Comparison of ENCODE assay signal across 9 cellular contexts in the genomic region with DNA sequence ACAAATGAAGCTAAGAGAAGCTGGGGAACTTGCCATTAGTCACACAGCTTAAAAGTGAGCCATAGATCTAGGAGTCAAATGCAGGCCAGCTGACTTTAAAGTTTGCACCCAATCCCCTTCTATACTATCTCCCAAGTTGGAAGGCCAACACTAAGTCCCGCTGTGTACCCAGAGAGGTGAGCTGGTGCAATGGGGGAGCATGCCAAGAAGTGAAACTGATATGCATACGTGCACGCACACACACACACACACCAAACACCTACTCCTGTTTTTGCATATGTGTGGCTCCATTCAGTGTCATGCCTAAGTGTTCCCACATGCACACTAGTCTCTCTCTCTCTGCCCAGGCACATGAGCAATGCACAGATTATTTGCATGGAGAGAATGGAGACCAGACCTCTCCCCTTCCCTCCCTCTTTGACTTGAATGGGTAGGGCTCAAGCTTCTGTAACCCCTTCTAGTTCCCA. TPM values are rescaled to one million over a fixed set of nuclear protein-coding genes. Genes with fewer than 3 reads are reported as not detected.
A peak's percentile ranks its signal among the peaks of the same experiment; 100 is the strongest.
DNase-seq lines count a peak whose midpoint lies in the region; ATAC-seq and TF ChIP-seq lines count a peak whose summit lies in the region.
"Had no signal": no experiment of that assay in that cellular context is flagged by ENCODE, and none has a peak within 500 bp of the region (broad histone marks: within the 10 kb centered on the region; RNA-seq: fewer than 3 reads in every experiment).

No MANE protein-coding gene starts in this region.

- no peak for DNase-seq in mesothelial cell of epicardium (ENCODE audit: low spot score in 2 of 2, unreplicated experiment in 2 of 2)
- DNase-seq in NCI-H82 (lab: John Stamatoyannopoulos, UW): no peak
- DNase-seq in epidermal melanocyte (ENCODE audit: insufficient read length, low spot score): no peak
- no peak for DNase-seq in amniotic stem cell (lab: John Stamatoyannopoulos, UW)

- peak overlapping the region; percentile 40 for H3K27ac Mint-ChIP-seq in mesothelial cell of epicardium

- H3K4me1 Mint-ChIP-seq in mesothelial cell of epicardium: peaks cover 52% of the 10 kb centered on the region

- ATAC-seq in GM18907 (IDR thresholded peaks at IDR 0.05; ENCODE audit: unreplicated experiment) (peak; percentile 67), GM21717 (IDR thresholded peaks at IDR 0.05; ENCODE audit: unreplicated experiment) (peak; percentile 69), HG03439 (IDR thresholded peaks at IDR 0.05; ENCODE audit: unreplicated experiment) (peak; percentile 65)
- ATAC-seq: right cardiac atrium had no signal

- H3K9me3 Mint-ChIP-seq in mesothelial cell of epicardium: no peaks in the 10 kb centered on the region
- H3K9me3 Mint-ChIP-seq: activated naive CD4-positive, alpha-beta T cell treated with anti-CD3 and anti-CD28 coated beads, Interleukin-2, amount 50 U/mL, for 24 hours had no signal

- H3K4me3 Mint-ChIP-seq in mesothelial cell of epicardium: no peak overlapping the region
- H3K4me3 Mint-ChIP-seq: activated naive CD4-positive, alpha-beta T cell treated with anti-CD3 and anti-CD28 coated beads, Interleukin-2, amount 50 U/mL, for 24 hours had no signal

- no peak for TF ChIP-seq CTCF in mesothelial cell of epicardium (IDR thresholded peaks at IDR 0.05; ENCODE audit: unreplicated experiment)

- peaks cover 13% of the 10 kb centered on the region for H3K36me3 Mint-ChIP-seq in mesothelial cell of epicardium
- H3K36me3 Mint-ChIP-seq: activated naive CD4-positive, alpha-beta T cell treated with anti-CD3 and anti-CD28 coated beads, Interleukin-2, amount 50 U/mL, for 24 hours had no signal

- peaks cover 31% of the 10 kb centered on the region for H3K27me3 Mint-ChIP-seq in mesothelial cell of epicardium (ENCODE audit: low read depth)
- H3K27me3 Mint-ChIP-seq: activated naive CD4-positive, alpha-beta T cell treated with anti-CD3 and anti-CD28 coated beads, Interleukin-2, amount 50 U/mL, for 24 hours had no signal

RNA-seq across cellular contexts. Expression of a gene that starts 5.4 kb away (rescaled TPM):
- 50.7 to 53.2 TPM (median 51.8 TPM) in 3 replicates for total RNA-seq in mesothelial cell of epicardium
- total RNA-seq: right cardiac atrium had no signal

RNA-seq across cellular contexts. Expression of a gene that starts 26.4 kb away (rescaled TPM):
- 106 to 118 TPM (median 115 TPM) in 3 replicates for total RNA-seq in mesothelial cell of epicardium

RNA-seq across cellular contexts. Expression of a gene that starts 54.4 kb away (rescaled TPM):
- 2.8 to 3.6 TPM (median 2.9 TPM) in 3 replicates for total RNA-seq in mesothelial cell of epicardium
